18 cellular contexts compared by ENCODE assay signal in genomic region chr9:115278241-115279035, GRCh38.
"Had no signal": no experiment of that assay in that cellular context is flagged by ENCODE, and none has a peak within 500 bp of the region (broad histone marks: within the 10 kb centered on the region; RNA-seq: fewer than 3 reads in every experiment).

No MANE protein-coding gene starts in this region.

- ATAC-seq: activated CD8-positive, alpha-beta T cell treated with anti-CD3 and anti-CD28 coated beads, Interleukin-2, amount 10 ng/mL, durations not matched to agents 7 days and 5 days; gastroesophageal sphincter; left cardiac atrium; right cardiac atrium had no signal

- H3K27ac ChIP-seq: gastroesophageal sphincter, skin epidermis, suprapubic skin had no signal

- H3K27me3 ChIP-seq: gastroesophageal sphincter, suprapubic skin had no signal

- H3K4me1 ChIP-seq: gastroesophageal sphincter, suprapubic skin had no signal

- H3K4me3 ChIP-seq: gastroesophageal sphincter, lung, skin epidermis, suprapubic skin had no signal

- H3K9me3 Mint-ChIP-seq: activated CD4-positive, alpha-beta T cell treated with anti-CD3 and anti-CD28 coated beads, Interleukin-2, amount 10 ng/mL, durations not matched to agents 24 days and 14 days; dendritic cell treated with granulocyte-macrophage colony-stimulating factor and Interleukin-4, amounts not matched to agents 40 ng/mL and 50 ng/mL, for 4 days had no signal

- DNase-seq: activated CD4-positive, alpha-beta T cell treated with anti-CD3 and anti-CD28 coated beads, Interleukin-2, amount 10 ng/mL, durations not matched to agents 24 days and 14 days; activated CD4-positive, CD25-positive, alpha-beta regulatory T cell; activated CD8-positive, alpha-beta memory T cell treated with anti-CD3 and anti-CD28 coated beads, Interleukin-2, amount 50 U/mL, for 4 hours; activated CD8-positive, alpha-beta T cell treated with anti-CD3 and anti-CD28 coated beads, Interleukin-2, amount 10 ng/mL, durations not matched to agents 7 days and 5 days; activated gamma-delta T cell treated with Interleukin-2 at 50 U/mL for 16 hours; activated T-cell treated with anti-CD3 and anti-CD28 coated beads, Interleukin-2, amount 50 U/mL, for 48 hours; left cardiac atrium; naive B cell; right cardiac atrium; stimulated activated CD4-positive, alpha-beta T cell treated with anti-CD3 and anti-CD28 coated beads, Interleukin-4, amount 100 ng/mL, for 24 hours; stimulated activated naive CD4-positive, alpha-beta T cell; trophoblast cell had no signal

- H3K27ac Mint-ChIP-seq: activated CD4-positive, alpha-beta T cell treated with anti-CD3 and anti-CD28 coated beads, Interleukin-2, amount 10 ng/mL, durations not matched to agents 24 days and 14 days; activated CD8-positive, alpha-beta T cell treated with anti-CD3 and anti-CD28 coated beads, Interleukin-2, amount 10 ng/mL, durations not matched to agents 7 days and 5 days; activated naive CD8-positive, alpha-beta T cell; dendritic cell treated with granulocyte-macrophage colony-stimulating factor and Interleukin-4, amounts not matched to agents 40 ng/mL and 50 ng/mL, for 4 days; naive B cell had no signal

- H3K27me3 Mint-ChIP-seq: dendritic cell treated with granulocyte-macrophage colony-stimulating factor and Interleukin-4, amounts not matched to agents 40 ng/mL and 50 ng/mL, for 4 days had no signal

- H3K4me3 Mint-ChIP-seq: activated CD4-positive, alpha-beta T cell treated with anti-CD3 and anti-CD28 coated beads, Interleukin-2, amount 10 ng/mL, durations not matched to agents 24 days and 14 days; activated CD8-positive, alpha-beta T cell treated with anti-CD3 and anti-CD28 coated beads, Interleukin-2, amount 10 ng/mL, durations not matched to agents 7 days and 5 days; activated naive CD8-positive, alpha-beta T cell; dendritic cell treated with granulocyte-macrophage colony-stimulating factor and Interleukin-4, amounts not matched to agents 40 ng/mL and 50 ng/mL, for 4 days had no signal

- H3K9me3 ChIP-seq: gastroesophageal sphincter, suprapubic skin had no signal

- H3K4me1 Mint-ChIP-seq: activated CD4-positive, alpha-beta T cell treated with anti-CD3 and anti-CD28 coated beads, Interleukin-2, amount 10 ng/mL, durations not matched to agents 24 days and 14 days; naive B cell had no signal

- H3K36me3 ChIP-seq: gastroesophageal sphincter, suprapubic skin had no signal

- H3K36me3 Mint-ChIP-seq: activated naive CD8-positive, alpha-beta T cell; naive B cell had no signal
